In genomic region chr17:40317345-40317873, GRCh38 we compare ENCODE assay signal across 1 cellular context.
TF ChIP-seq lines count a peak whose summit lies in the region.

No MANE protein-coding gene starts in this region.

TF ChIP-seq in K562, 482 proteins besides CTCF, POLR2A, EP300 and RAD21 (continued from another document):
- no peak for TF ChIP-seq RBM17 (IDR thresholded peaks at IDR 0.05; ENCODE audit: borderline replicate concordance, low read depth, low read length)
- no peak for TF ChIP-seq DMBX1 (CRISPR knock-in tag; IDR thresholded peaks at IDR 0.05; ENCODE audit: borderline replicate concordance)
- no peak for TF ChIP-seq MXI1 (IDR thresholded peaks at IDR 0.05; ENCODE audit: low read depth, low read length)
- no peak for TF ChIP-seq TARDBP (IDR thresholded peaks at IDR 0.05)
- TF ChIP-seq HDAC6 (IDR thresholded peaks at IDR 0.05; ENCODE audit: low read depth, low read length) = no peak
- no peak for TF ChIP-seq ELK1 (CRISPR knock-in tag; IDR thresholded peaks at IDR 0.05)
- TF ChIP-seq CREM (IDR thresholded peaks at IDR 0.05; ENCODE audit: low read depth) = peak; percentile 2; the same call in 1 of the 2 replicates
- TF ChIP-seq ZNF639 (CRISPR knock-in tag; conservative IDR thresholded peaks at IDR 0.05 in 1 of 2, IDR thresholded peaks at IDR 0.05 in 1 of 2) = no peak
- TF ChIP-seq RB1 (IDR thresholded peaks at IDR 0.05; ENCODE audit: low read depth) = no peak
- TF ChIP-seq HNRNPUL1 (IDR thresholded peaks at IDR 0.05; ENCODE audit: low read length) = no peak
- TF ChIP-seq SMARCA5 (IDR thresholded peaks at IDR 0.05) = peak; percentile 50; the same call in 1 of the 2 replicates
- no peak for TF ChIP-seq USF2 (CRISPR knock-in tag; IDR thresholded peaks at IDR 0.05)
- peak; percentile 41; the same call in 1 of the 2 replicates for TF ChIP-seq ESRRA (IDR thresholded peaks at IDR 0.05; ENCODE audit: borderline replicate concordance, low read depth)
- peak; percentile 25 for TF ChIP-seq ZFP36 (IDR thresholded peaks at IDR 0.05; ENCODE audit: low read depth, low read length, partially characterized antibody)
- no peak for TF ChIP-seq RBFOX2 (IDR thresholded peaks at IDR 0.05; ENCODE audit: low read depth, low read length)
- TF ChIP-seq NKRF (IDR thresholded peaks at IDR 0.05; ENCODE audit: borderline replicate concordance) = no peak
- TF ChIP-seq KDM4B (IDR thresholded peaks at IDR 0.05; ENCODE audit: borderline replicate concordance in 2 of 2, low read depth in 1 of 2) = no peak
- TF ChIP-seq IRF1 (CRISPR knock-in tag; IDR thresholded peaks at IDR 0.05; ENCODE audit: borderline replicate concordance) = no peak
- TF ChIP-seq ZNF217 (CRISPR knock-in tag; IDR thresholded peaks at IDR 0.05) = no peak
- TF ChIP-seq PRDM10 (IDR thresholded peaks at IDR 0.05; ENCODE audit: partially characterized antibody) = peak; percentile 87
- TF ChIP-seq HMG20A (CRISPR knock-in tag; conservative IDR thresholded peaks at IDR 0.05) = no peak
- TF ChIP-seq HDAC8 (tag; IDR thresholded peaks at IDR 0.05) = no peak
